Comparison of ENCODE assay signal across 9 cellular contexts in genomic region chr2:20145497-20146193, GRCh38.
DNase-seq lines count a peak whose midpoint lies in the region; ATAC-seq, FAIRE-seq and TF ChIP-seq lines count a peak whose summit lies in the region.
"Had no signal": no experiment of that assay in that cellular context is flagged by ENCODE, and none has a peak within 500 bp of the region (broad histone marks: within the 10 kb centered on the region; RNA-seq: fewer than 3 reads in every experiment).

No MANE protein-coding gene starts in this region.

- DNase-seq in islet precursor cell (peak; percentile 72), kidney glomerular epithelial cell (lab: John Stamatoyannopoulos, UW) (no peak), glutamatergic neuron (no peak), putamen (ENCODE audit: low spot score) (no peak), frontal cortex (ENCODE audit: low spot score in 2 of 2) (no peak)

- no peak for FAIRE-seq in frontal cortex (lab: Jason Lieb, UNC)

- no peaks in the 10 kb centered on the region for H3K36me3 Mint-ChIP-seq in glutamatergic neuron (ENCODE audit: unreplicated experiment)
- H3K36me3 Mint-ChIP-seq: natural killer cell treated with Interleukin-12 subunit alpha and Interleukin-12 subunit beta and Interleukin-15 and Interleukin-18, amount 100 ng/mL, for 72 hours had no signal

- no peak for TF ChIP-seq CTCF in glutamatergic neuron (IDR thresholded peaks at IDR 0.05; ENCODE audit: partially characterized antibody, unreplicated experiment)

- peaks cover 8% of the 10 kb centered on the region for H3K9me3 Mint-ChIP-seq in glutamatergic neuron (ENCODE audit: unreplicated experiment)
- H3K9me3 Mint-ChIP-seq: natural killer cell treated with Interleukin-12 subunit alpha and Interleukin-12 subunit beta and Interleukin-15 and Interleukin-18, amount 100 ng/mL, for 72 hours had no signal

- H3K4me1 Mint-ChIP-seq in glutamatergic neuron (ENCODE audit: low read depth, unreplicated experiment) = peaks cover 18% of the 10 kb centered on the region

- ATAC-seq in GM18502 (IDR thresholded peaks at IDR 0.05; ENCODE audit: poor library complexity, unreplicated experiment) (peak; percentile 86), GM19463 (IDR thresholded peaks at IDR 0.05; ENCODE audit: unreplicated experiment) (peak; percentile 87), HG03159 (IDR thresholded peaks at IDR 0.05; ENCODE audit: unreplicated experiment) (peak; percentile 71)

- no peak overlapping the region for H3K4me3 Mint-ChIP-seq in glutamatergic neuron (ENCODE audit: unreplicated experiment)
- H3K4me3 Mint-ChIP-seq: natural killer cell treated with Interleukin-12 subunit alpha and Interleukin-12 subunit beta and Interleukin-15 and Interleukin-18, amount 100 ng/mL, for 72 hours had no signal

- no peak overlapping the region for H3K27ac Mint-ChIP-seq in glutamatergic neuron (ENCODE audit: unreplicated experiment)
- H3K27ac Mint-ChIP-seq: natural killer cell treated with Interleukin-12 subunit alpha and Interleukin-12 subunit beta and Interleukin-15 and Interleukin-18, amount 100 ng/mL, for 72 hours had no signal

- H3K27me3 Mint-ChIP-seq in glutamatergic neuron (ENCODE audit: unreplicated experiment) = peaks cover 5% of the 10 kb centered on the region
